ENCODE assay signal across 1 cellular context in the genomic region with DNA sequence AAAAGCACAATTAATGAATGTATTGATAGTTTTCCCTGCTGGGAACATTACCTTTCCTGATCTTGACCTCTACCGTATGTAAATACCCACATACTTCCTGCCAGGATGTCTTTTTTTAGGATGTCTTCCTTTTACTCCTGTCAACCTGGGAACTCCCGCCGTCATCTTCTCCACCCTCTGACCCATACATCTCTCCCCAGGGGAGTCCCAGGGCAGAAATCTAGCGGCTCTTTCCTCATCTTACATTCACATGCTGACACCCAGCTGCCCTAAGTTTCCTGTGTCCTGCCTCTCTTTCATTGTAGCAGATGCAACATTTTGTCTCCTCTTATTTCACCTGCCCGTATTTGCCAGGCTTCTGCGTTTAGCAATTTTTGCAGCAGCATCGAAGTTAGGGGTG.
TF ChIP-seq lines count a peak whose summit lies in the region.

No MANE protein-coding gene starts in this region.

TF ChIP-seq in IMR-90, 13 proteins besides CTCF, POLR2A, EP300 and RAD21:
- TF ChIP-seq, protein P1, sequence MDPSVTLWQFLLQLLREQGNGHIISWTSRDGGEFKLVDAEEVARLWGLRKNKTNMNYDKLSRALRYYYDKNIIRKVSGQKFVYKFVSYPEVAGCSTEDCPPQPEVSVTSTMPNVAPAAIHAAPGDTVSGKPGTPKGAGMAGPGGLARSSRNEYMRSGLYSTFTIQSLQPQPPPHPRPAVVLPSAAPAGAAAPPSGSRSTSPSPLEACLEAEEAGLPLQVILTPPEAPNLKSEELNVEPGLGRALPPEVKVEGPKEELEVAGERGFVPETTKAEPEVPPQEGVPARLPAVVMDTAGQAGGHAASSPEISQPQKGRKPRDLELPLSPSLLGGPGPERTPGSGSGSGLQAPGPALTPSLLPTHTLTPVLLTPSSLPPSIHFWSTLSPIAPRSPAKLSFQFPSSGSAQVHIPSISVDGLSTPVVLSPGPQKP (IDR thresholded peaks at IDR 0.05; ENCODE audit: borderline replicate concordance, low read depth, low read length): no peak
- TF ChIP-seq NFE2L2 (IDR thresholded peaks at IDR 0.05; ENCODE audit: low read depth, low read length) (no peak), RCOR1 (IDR thresholded peaks at IDR 0.05; ENCODE audit: insufficient replicate concordance, low read length) (no peak), MXI1 (IDR thresholded peaks at IDR 0.05; ENCODE audit: borderline replicate concordance, low read depth, low read length) (no peak), FOS (IDR thresholded peaks at IDR 0.05; ENCODE audit: low read depth, low read length) (no peak), CHD1 (IDR thresholded peaks at IDR 0.05; ENCODE audit: low read depth, low read length) (no peak), SMC3 (IDR thresholded peaks at IDR 0.05; ENCODE audit: low read depth, low read length) (no peak), RFX5 (IDR thresholded peaks at IDR 0.05; ENCODE audit: low read depth, low read length) (no peak), MAFK (IDR thresholded peaks at IDR 0.05; ENCODE audit: low read depth, low read length) (no peak)
